Comparison of ENCODE assay signal across 21 cellular contexts in genomic region chr4:126727461-126727860, GRCh38.
DNase-seq lines count a peak whose midpoint lies in the region; FAIRE-seq and TF ChIP-seq lines count a peak whose summit lies in the region.
"Had no signal": no experiment of that assay in that cellular context is flagged by ENCODE, and none has a peak within 500 bp of the region (broad histone marks: within the 10 kb centered on the region; RNA-seq: fewer than 3 reads in every experiment).

No MANE protein-coding gene starts in this region.

- no peaks in the 10 kb centered on the region for H3K4me1 Mint-ChIP-seq in activated naive CD4-positive, alpha-beta T cell treated with anti-CD3 and anti-CD28 coated beads, Interleukin-2, amount 10 ng/mL, durations not matched to agents 7 days and 5 days
- H3K4me1 Mint-ChIP-seq: activated CD4-positive, alpha-beta T cell treated with anti-CD3 and anti-CD28 coated beads for 36 hours; naive thymus-derived CD8-positive, alpha-beta T cell had no signal

- FAIRE-seq in GM12892 (lab: Jason Lieb, UNC), result no peak
- FAIRE-seq: GM12878, urothelium cell line had no signal

- no peaks in the 10 kb centered on the region for H3K36me3 Mint-ChIP-seq in activated naive CD4-positive, alpha-beta T cell treated with anti-CD3 and anti-CD28 coated beads, Interleukin-2, amount 10 ng/mL, durations not matched to agents 7 days and 5 days
- H3K36me3 Mint-ChIP-seq: naive thymus-derived CD8-positive, alpha-beta T cell had no signal

- no peak overlapping the region for H3K4me3 ChIP-seq in mammary epithelial cell (replicated peaks in 1 of 3; ENCODE audit: insufficient read depth in 1 of 3, low read depth in 2 of 3, low read length in 3 of 3)
- H3K4me3 ChIP-seq: gastroesophageal sphincter, GM12878, lower lobe of right lung, psoas muscle had no signal

- intact Hi-C loops in mammary epithelial cell (cut with micrococcal nuclease), result no loop called here

- dilution Hi-C loops in mammary epithelial cell (cut with HindIII; ENCODE audit: low sequenced_read_pairs), result no loop called here

- no peaks in the 10 kb centered on the region for H3K79me2 ChIP-seq in mammary epithelial cell (ENCODE audit: insufficient read depth, low read length)

- peaks cover 1% of the 10 kb centered on the region for H3K9me3 Mint-ChIP-seq in activated naive CD4-positive, alpha-beta T cell treated with anti-CD3 and anti-CD28 coated beads, Interleukin-2, amount 10 ng/mL, durations not matched to agents 7 days and 5 days

- no peak overlapping the region for H3K9ac ChIP-seq in mammary epithelial cell (ENCODE audit: insufficient read depth, low read length)

- no peaks in the 10 kb centered on the region for H3K36me3 ChIP-seq in mammary epithelial cell (ENCODE audit: insufficient read depth, low read length)
- H3K36me3 ChIP-seq: gastroesophageal sphincter, lower lobe of right lung had no signal

- H3K27ac ChIP-seq in mammary epithelial cell (ENCODE audit: insufficient read depth, low read depth, low read length), result no peak overlapping the region
- H3K27ac ChIP-seq: gastroesophageal sphincter, lower lobe of right lung, psoas muscle had no signal

- peak; percentile 17 for DNase-seq in AG08395 (ENCODE audit: low spot score)
- peak; percentile 55 for DNase-seq in LHCN-M2 (ENCODE audit: low read depth)
- peak; percentile 65 for DNase-seq in mammary epithelial cell
- DNase-seq in lung microvascular endothelial cell (ENCODE audit: low read depth in 2 of 2), result peak; percentile 37
- no peak for DNase-seq in activated naive CD4-positive, alpha-beta T cell treated with anti-CD3 and anti-CD28 coated beads, Interleukin-2, amount 10 ng/mL, durations not matched to agents 7 days and 5 days
- no peak for DNase-seq in activated CD8-positive, alpha-beta memory T cell treated with anti-CD3 and anti-CD28 coated beads for 24 hours
- DNase-seq in NCI-H526 (lab: John Stamatoyannopoulos, UW), result no peak
- DNase-seq in GM12892 (ENCODE audit: insufficient read length), result no peak
- DNase-seq: ACHN; activated CD4-positive, alpha-beta T cell treated with anti-CD3 and anti-CD28 coated beads for 36 hours; effector memory CD4-positive, alpha-beta T cell; KG1; lower lobe of right lung; naive thymus-derived CD8-positive, alpha-beta T cell; NCI-H446 treated with DMSO at 0.1 percent for 48 hours; psoas muscle; SIG-M5; stimulated activated naive CD4-positive, alpha-beta T cell had no signal

- H3K27me3 ChIP-seq in mammary epithelial cell (ENCODE audit: insufficient read depth, low read length), result no peaks in the 10 kb centered on the region
- H3K27me3 ChIP-seq: gastroesophageal sphincter had no signal

- 40% methylated on average over 1 of the region's 1 CpG for WGBS in mammary epithelial cell (ENCODE audit: low coverage, missing lambda C conversion rate)

- H3K27me3 Mint-ChIP-seq in activated naive CD4-positive, alpha-beta T cell treated with anti-CD3 and anti-CD28 coated beads, Interleukin-2, amount 10 ng/mL, durations not matched to agents 7 days and 5 days, result no peaks in the 10 kb centered on the region
- H3K27me3 Mint-ChIP-seq: activated CD4-positive, alpha-beta T cell treated with anti-CD3 and anti-CD28 coated beads for 36 hours; naive thymus-derived CD8-positive, alpha-beta T cell had no signal

- H4K20me1 ChIP-seq in mammary epithelial cell (ENCODE audit: insufficient read depth, low read length), result no peaks in the 10 kb centered on the region

- in situ Hi-C loops in mammary epithelial cell (cut with MboI; ENCODE audit: low sequenced_read_pairs in 2 of 2), result no loop called here

- H3K4me1 ChIP-seq in mammary epithelial cell (ENCODE audit: insufficient read depth, low read length), result no peaks in the 10 kb centered on the region
- H3K4me1 ChIP-seq: gastroesophageal sphincter, lower lobe of right lung, psoas muscle had no signal

- H3K4me2 ChIP-seq in mammary epithelial cell (ENCODE audit: insufficient read depth, low read depth, low read length), result no peak overlapping the region

- H3K27ac Mint-ChIP-seq in activated naive CD4-positive, alpha-beta T cell treated with anti-CD3 and anti-CD28 coated beads, Interleukin-2, amount 10 ng/mL, durations not matched to agents 7 days and 5 days, result no peak overlapping the region
- H3K27ac Mint-ChIP-seq: activated CD4-positive, alpha-beta T cell treated with anti-CD3 and anti-CD28 coated beads for 36 hours; naive thymus-derived CD8-positive, alpha-beta T cell had no signal

- no peak overlapping the region for H3K4me3 Mint-ChIP-seq in activated naive CD4-positive, alpha-beta T cell treated with anti-CD3 and anti-CD28 coated beads, Interleukin-2, amount 10 ng/mL, durations not matched to agents 7 days and 5 days
- H3K4me3 Mint-ChIP-seq: activated CD4-positive, alpha-beta T cell treated with anti-CD3 and anti-CD28 coated beads for 36 hours; naive thymus-derived CD8-positive, alpha-beta T cell had no signal

- no peaks in the 10 kb centered on the region for H3K9me3 ChIP-seq in mammary epithelial cell (replicated peaks; ENCODE audit: insufficient read depth, low read length)
- H3K9me3 ChIP-seq: gastroesophageal sphincter, lower lobe of right lung, psoas muscle had no signal

- TF ChIP-seq POLR2A in GM12892 (IDR thresholded peaks at IDR 0.05; ENCODE audit: low read depth, low read length), result no peak

- no peak for TF ChIP-seq CTCF in mammary epithelial cell (conservative IDR thresholded peaks at IDR 0.05 in 1 of 2, IDR thresholded peaks at IDR 0.05 in 1 of 2; ENCODE audit: extremely low read depth in 1 of 2, insufficient read depth in 1 of 2, low read depth in 1 of 2, low read length in 2 of 2)

- CTCF ChIA-PET in mammary epithelial cell (lab: Charles Lee; ENCODE audit: low non-redundant PET), result no interaction called here
- CTCF ChIA-PET in activated naive CD4-positive, alpha-beta T cell treated with anti-CD3 and anti-CD28 coated beads, Interleukin-2, amount 10 ng/mL, durations not matched to agents 7 days and 5 days (lab: Charles Lee), result no interaction called here

- no TSS peak for BruUV-seq in mammary epithelial cell (replicated peaks; lab: Mats Ljungman, UMichigan)

- H2AFZ ChIP-seq in mammary epithelial cell (ENCODE audit: low read depth, low read length), result no peak overlapping the region

Comparison
In these comparisons a context has a peak if more than half of its experiments do, and no peak if none do; other contexts are left out.
1. DNase-seq: peak in AG08395 (single experiment), LHCN-M2 (single experiment), mammary epithelial cell (single experiment) and lung microvascular endothelial cell (2 of 2); none in activated naive CD4-positive, alpha-beta T cell treated with anti-CD3 and anti-CD28 coated beads, Interleukin-2, amount 10 ng/mL, durations not matched to agents 7 days and 5 days (single experiment), activated CD8-positive, alpha-beta memory T cell treated with anti-CD3 and anti-CD28 coated beads for 24 hours (single experiment), NCI-H526 (0 of 2) and GM12892 (single experiment).